ENCODE assay signal across 8 cellular contexts in genomic region chr16:72467157-72467759, GRCh38.
DNase-seq lines count a peak whose midpoint lies in the region; TF ChIP-seq lines count a peak whose summit lies in the region.

No MANE protein-coding gene starts in this region.

- in situ Hi-C loops in HAP-1 (cut with MboI; ENCODE audit: low sequenced_read_pairs): loop anchor here (25.0 kb wide), 2 partner anchors 230 to 330 kb away; no protein-coding TSS in a partner anchor

- peaks cover 20% of the 10 kb centered on the region for H3K4me1 ChIP-seq in HAP-1
- no peaks in the 10 kb centered on the region for H3K4me1 ChIP-seq in effector memory CD4-positive, alpha-beta T cell (ENCODE audit: control insufficient read depth, insufficient read depth, low read length, poor library complexity, severe bottlenecking)

- no peaks in the 10 kb centered on the region for H3K27me3 Mint-ChIP-seq in CD14-positive monocyte (ENCODE audit: low read depth in 3 of 3)
- no peaks in the 10 kb centered on the region for H3K27me3 Mint-ChIP-seq in MCF 10A (ENCODE audit: insufficient read depth, unreplicated experiment)
- H3K27me3 Mint-ChIP-seq in activated T-cell treated with anti-CD3 and anti-CD28 coated beads, Interleukin-2, amount 50 U/mL, for 24 hours: no peaks in the 10 kb centered on the region

- H3K4me3 ChIP-seq in HAP-1: no peak overlapping the region
- no peak overlapping the region for H3K4me3 ChIP-seq in effector memory CD4-positive, alpha-beta T cell (ENCODE audit: insufficient read depth, low read depth, low read length, poor library complexity, severe bottlenecking)

- CTCF ChIA-PET in MCF 10A (lab: Yijun Ruan, JAX): interaction anchor here (0.6 to 10.0 kb wide), 35 partner anchors 8 to 1406 kb away, joined by 3 to 98 read pairs (median 4); no protein-coding TSS in a partner anchor

- TF ChIP-seq CTCF in CD14-positive monocyte (IDR thresholded peaks at IDR 0.05) (peak; percentile 41), MCF 10A (IDR thresholded peaks at IDR 0.05; ENCODE audit: unreplicated experiment) (peak; percentile 73)

- no peaks in the 10 kb centered on the region for H3K27me3 ChIP-seq in HAP-1 (ENCODE audit: low read depth)
- no peaks in the 10 kb centered on the region for H3K27me3 ChIP-seq in effector memory CD4-positive, alpha-beta T cell (replicated peaks; ENCODE audit: control insufficient read depth, insufficient read depth, low read length, poor library complexity, severe bottlenecking)

- H3K9me3 Mint-ChIP-seq in CD14-positive monocyte (peaks cover 2 to 8% (median 4%) of the 10 kb centered on the region in 7 donors), MCF 10A (ENCODE audit: unreplicated experiment) (no peaks in the 10 kb centered on the region)
- no peaks in the 10 kb centered on the region for H3K9me3 Mint-ChIP-seq in activated T-cell treated with anti-CD3 and anti-CD28 coated beads, Interleukin-2, amount 50 U/mL, for 24 hours

- POLR2A ChIA-PET in MCF 10A (lab: Yijun Ruan, JAX): interaction anchor here (1.5 kb wide), 2 partner anchors 223 to 225 kb away, joined by 6 to 9 read pairs; no protein-coding TSS in a partner anchor

- intact Hi-C loops in CD14-positive monocyte (cut with micrococcal nuclease): loop anchor here in 1 of 2 donors (10.0 kb wide), 1 partner anchor 342 kb away; no protein-coding TSS in a partner anchor
- intact Hi-C loops in MCF 10A (cut with micrococcal nuclease): loop anchor here (1.0 kb wide), 2 partner anchors 225 to 342 kb away; no protein-coding TSS in a partner anchor

- H3K27ac Mint-ChIP-seq in CD14-positive monocyte (no peak overlapping the region), MCF 10A (ENCODE audit: low read depth, unreplicated experiment) (no peak overlapping the region)
- no peak overlapping the region for H3K27ac Mint-ChIP-seq in activated T-cell treated with anti-CD3 and anti-CD28 coated beads, Interleukin-2, amount 50 U/mL, for 24 hours

- H3K4me1 Mint-ChIP-seq in CD14-positive monocyte (peaks cover 5% of the 10 kb centered on the region), MCF 10A (ENCODE audit: insufficient read depth, unreplicated experiment) (no peaks in the 10 kb centered on the region)
- no peaks in the 10 kb centered on the region for H3K4me1 Mint-ChIP-seq in activated T-cell treated with anti-CD3 and anti-CD28 coated beads, Interleukin-2, amount 50 U/mL, for 24 hours (ENCODE audit: low read depth)

- no peak for DNase-seq in CD14-positive monocyte (ENCODE audit: low spot score)
- DNase-seq in HAP-1 (ENCODE audit: low spot score in 2 of 2): peak; percentile 21 to 76
- DNase-seq in NCI-H345 treated with DMSO at 0.1 percent for 48 hours (lab: John Stamatoyannopoulos, UW; ENCODE audit: unreplicated experiment): peak; percentile 2
- DNase-seq in MCF 10A (ENCODE audit: unreplicated experiment): peak; percentile 61
- DNase-seq in medulla oblongata (ENCODE audit: extremely low spot score): peak; percentile 77
- no peak for DNase-seq in effector memory CD4-positive, alpha-beta T cell
- DNase-seq in activated CD8-positive, alpha-beta memory T cell treated with anti-CD3 and anti-CD28 coated beads, Interleukin-2, amount 50 U/mL, for 48 hours: no peak
- DNase-seq in activated T-cell treated with anti-CD3 and anti-CD28 coated beads, Interleukin-2, amount 50 U/mL, for 24 hours: no peak

- no peaks in the 10 kb centered on the region for H3K9me3 ChIP-seq in HAP-1
- H3K9me3 ChIP-seq in effector memory CD4-positive, alpha-beta T cell (ENCODE audit: control insufficient read depth, low read length): no peaks in the 10 kb centered on the region

- BruUV-seq in MCF 10A (replicated peaks; lab: Mats Ljungman, UMichigan): no TSS peak

- H3K36me3 ChIP-seq in HAP-1 (replicated peaks): no peaks in the 10 kb centered on the region
- H3K36me3 ChIP-seq in effector memory CD4-positive, alpha-beta T cell (ENCODE audit: control insufficient read depth, insufficient read depth, low read length): no peaks in the 10 kb centered on the region

- H3K4me3 Mint-ChIP-seq in CD14-positive monocyte: no peak overlapping the region
- H3K4me3 Mint-ChIP-seq in MCF 10A (ENCODE audit: unreplicated experiment): no peak overlapping the region
- H3K4me3 Mint-ChIP-seq in activated T-cell treated with anti-CD3 and anti-CD28 coated beads, Interleukin-2, amount 50 U/mL, for 24 hours: no peak overlapping the region

- H3K36me3 Mint-ChIP-seq in CD14-positive monocyte (peaks cover 0 to 2% of the 10 kb centered on the region in 2 donors), MCF 10A (ENCODE audit: insufficient read depth, unreplicated experiment) (no peaks in the 10 kb centered on the region)
- no peaks in the 10 kb centered on the region for H3K36me3 Mint-ChIP-seq in activated T-cell treated with anti-CD3 and anti-CD28 coated beads, Interleukin-2, amount 50 U/mL, for 24 hours (ENCODE audit: low read depth)

- H3K27ac ChIP-seq in effector memory CD4-positive, alpha-beta T cell (ENCODE audit: insufficient read depth, low read length, poor library complexity, severe bottlenecking): no peak overlapping the region

Comparison
In these comparisons a context has a peak if more than half of its experiments do, and no peak if none do; other contexts are left out.
1. DNase-seq: peak in HAP-1 (2 of 2), NCI-H345 treated with DMSO at 0.1 percent for 48 hours (single experiment), MCF 10A (single experiment) and medulla oblongata (single experiment); none in CD14-positive monocyte (single experiment), effector memory CD4-positive, alpha-beta T cell (0 of 3), activated CD8-positive, alpha-beta memory T cell treated with anti-CD3 and anti-CD28 coated beads, Interleukin-2, amount 50 U/mL, for 48 hours (single experiment) and activated T-cell treated with anti-CD3 and anti-CD28 coated beads, Interleukin-2, amount 50 U/mL, for 24 hours (single experiment).